1 cellular context compared by ENCODE assay signal in genomic region chr18:26865557-26865956, GRCh38.
TF ChIP-seq lines count a peak whose summit lies in the region.

Gene AQP4, minus strand, starts transcription at chr18:26865707. Its CDS starts 18 bp downstream, at chr18:26865689.

TF ChIP-seq in GM23338, 12 proteins besides CTCF, POLR2A, EP300 and RAD21 (continued from another document):
- TF ChIP-seq ZNF462 (CRISPR knock-in tag; IDR thresholded peaks at IDR 0.05) (no peak), JUNB (IDR thresholded peaks at IDR 0.05; ENCODE audit: unreplicated experiment) (no peak), ZNF114 (CRISPR knock-in tag; IDR thresholded peaks at IDR 0.05) (no peak)
TF ChIP-seq in GM23338: peak in this region for 0.
